33 cellular contexts compared by ENCODE assay signal in the genomic region with DNA sequence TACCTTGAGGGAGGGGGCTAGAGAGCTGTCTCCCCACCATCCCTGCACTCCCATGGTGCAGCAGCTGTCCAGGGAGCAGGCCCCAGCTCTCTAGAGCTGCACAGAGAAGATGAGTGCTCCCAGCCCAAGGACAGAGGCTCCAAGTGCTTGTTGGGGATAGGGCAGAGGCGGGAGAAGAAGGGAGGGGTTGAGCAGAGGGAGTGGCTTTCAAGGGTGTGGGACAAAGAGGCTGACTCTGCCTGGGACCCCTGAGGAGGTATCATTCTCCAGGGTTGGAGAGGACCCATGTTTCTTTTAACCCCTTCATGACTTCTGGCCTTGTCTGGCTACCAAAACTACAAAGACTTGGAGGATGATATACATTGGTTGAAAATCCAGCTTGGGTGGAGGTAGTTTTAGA. TPM values are rescaled to one million over a fixed set of nuclear protein-coding genes. Genes with fewer than 3 reads are reported as not detected.
"Had no signal": no experiment of that assay in that cellular context is flagged by ENCODE, and none has a peak within 500 bp of the region (broad histone marks: within the 10 kb centered on the region; RNA-seq: fewer than 3 reads in every experiment).

No MANE protein-coding gene starts in this region.

- H3K36me3 Mint-ChIP-seq: activated naive CD4-positive, alpha-beta T cell treated with anti-CD3 and anti-CD28 coated beads, Interleukin-2, amount 50 U/mL, for 24 hours; activated naive CD8-positive, alpha-beta T cell treated with anti-CD3 and anti-CD28 coated beads, Interleukin-2, amount 10 ng/mL, durations not matched to agents 7 days and 5 days; brain had no signal

- H3K4me1 ChIP-seq: Peyer's patch, SJSA1 had no signal

- ATAC-seq: activated CD4-positive, alpha-beta T cell treated with anti-CD3 and anti-CD28 coated beads for 36 hours; activated CD4-positive, CD25-positive, alpha-beta regulatory T cell treated with anti-CD3 and anti-CD28 coated beads, Interleukin-2, amount 50 U/mL, for 24 hours; activated CD8-positive, alpha-beta T cell treated with anti-CD3 and anti-CD28 coated beads, Interleukin-2, amount 10 ng/mL, durations not matched to agents 7 days and 5 days had no signal

- H3K9me3 ChIP-seq: SJSA1, SK-N-SH had no signal

- H3K4me3 ChIP-seq: Peyer's patch, SJSA1 had no signal

- H3K27ac Mint-ChIP-seq: activated CD4-positive, alpha-beta T cell treated with anti-CD3 and anti-CD28 coated beads for 36 hours; activated CD4-positive, alpha-beta T cell treated with anti-CD3 and anti-CD28 coated beads, Interleukin-2, amount 10 ng/mL, durations not matched to agents 7 days and 5 days; activated CD8-positive, alpha-beta T cell treated with anti-CD3 and anti-CD28 coated beads, Interleukin-2, amount 10 ng/mL, durations not matched to agents 7 days and 5 days; activated naive CD4-positive, alpha-beta T cell treated with anti-CD3 and anti-CD28 coated beads, Interleukin-2, amount 50 U/mL, for 24 hours; activated naive CD8-positive, alpha-beta T cell treated with anti-CD3 and anti-CD28 coated beads, Interleukin-2, amount 10 ng/mL, durations not matched to agents 7 days and 5 days; activated T-cell treated with anti-CD3 and anti-CD28 coated beads, Interleukin-2, amount 50 U/mL, for 24 hours; activated T-helper 2 cell treated with anti-CD3 and anti-CD28 coated beads, Interferon-gamma antibody, Interleukin-2, Interleukin-4, amounts not matched to agents 10 μg/mL and 5 μg/mL and 100 μg/mL, durations not matched to agents 14 hours and 24 hours and 36 hours; brain; T-helper 1 cell treated with Interleukin-12 subunit alpha and Interleukin-12 subunit beta and Interleukin-4 antibody, amounts not matched to agents 30 μg/mL and 1 μg/mL, for 36 hours; T-helper 2 cell treated with Interferon-gamma antibody and Interleukin-4, amounts not matched to agents 5 μg/mL and 100 μg/mL, for 36 hours had no signal

- H3K27me3 ChIP-seq: Peyer's patch, SJSA1 had no signal

- DNase-seq: activated CD4-positive, alpha-beta T cell treated with anti-CD3 and anti-CD28 coated beads for 36 hours; activated CD4-positive, alpha-beta T cell treated with anti-CD3 and anti-CD28 coated beads, Interleukin-2, amount 10 ng/mL, durations not matched to agents 7 days and 5 days; activated CD4-positive, alpha-beta T cell treated with anti-CD3 and anti-CD28 coated beads, Interleukin-2, amount 50 U/mL, for 48 hours; activated CD8-positive, alpha-beta T cell treated with anti-CD3 and anti-CD28 coated beads, Interleukin-2, amount 10 ng/mL, durations not matched to agents 7 days and 5 days; activated gamma-delta T cell; activated naive CD4-positive, alpha-beta T cell treated with Interleukin-2 at 50 U/mL for 16 hours; activated naive CD8-positive, alpha-beta T cell treated with anti-CD3 and anti-CD28 coated beads, Interleukin-2, amount 10 ng/mL, durations not matched to agents 7 days and 5 days; activated T-cell treated with anti-CD3 and anti-CD28 coated beads, Interleukin-2, amount 50 U/mL, for 24 hours; caudate nucleus; cerebellar nuclear complex; Karpas-422; KBM-7; NCI-H1105; NCI-H1417 treated with DMSO at 0.1 percent for 48 hours; NCI-H187 treated with DMSO at 0.1 percent for 48 hours; NCI-H2081; NCI-H446 treated with DMSO at 0.1 percent for 48 hours; NCI-H524; NCI-H69; NCI-H82; Peyer's patch; RPMI8226; SHP77 treated with DMSO at 0.1 percent for 48 hours; SK-N-SH had no signal

- H3K36me3 ChIP-seq: Peyer's patch had no signal

- H3K9me3 Mint-ChIP-seq: activated CD4-positive, alpha-beta T cell treated with anti-CD3 and anti-CD28 coated beads, Interleukin-2, amount 10 ng/mL, durations not matched to agents 7 days and 5 days; activated naive CD4-positive, alpha-beta T cell treated with anti-CD3 and anti-CD28 coated beads, Interleukin-2, amount 50 U/mL, for 24 hours; activated naive CD8-positive, alpha-beta T cell treated with anti-CD3 and anti-CD28 coated beads, Interleukin-2, amount 10 ng/mL, durations not matched to agents 7 days and 5 days; activated T-cell treated with anti-CD3 and anti-CD28 coated beads, Interleukin-2, amount 50 U/mL, for 24 hours; activated T-helper 2 cell treated with anti-CD3 and anti-CD28 coated beads, Interferon-gamma antibody, Interleukin-2, Interleukin-4, amounts not matched to agents 10 μg/mL and 5 μg/mL and 100 μg/mL, durations not matched to agents 14 hours and 24 hours and 36 hours; T-helper 1 cell treated with Interleukin-12 subunit alpha and Interleukin-12 subunit beta and Interleukin-4 antibody, amounts not matched to agents 30 μg/mL and 1 μg/mL, for 36 hours; T-helper 2 cell treated with Interferon-gamma antibody and Interleukin-4, amounts not matched to agents 5 μg/mL and 100 μg/mL, for 36 hours had no signal

- H3K4me1 Mint-ChIP-seq: activated CD4-positive, alpha-beta T cell treated with anti-CD3 and anti-CD28 coated beads for 36 hours; activated CD4-positive, alpha-beta T cell treated with anti-CD3 and anti-CD28 coated beads, Interleukin-2, amount 10 ng/mL, durations not matched to agents 7 days and 5 days; activated naive CD4-positive, alpha-beta T cell treated with anti-CD3 and anti-CD28 coated beads, Interleukin-2, amount 50 U/mL, for 24 hours; activated naive CD8-positive, alpha-beta T cell treated with anti-CD3 and anti-CD28 coated beads, Interleukin-2, amount 10 ng/mL, durations not matched to agents 7 days and 5 days; brain had no signal

- H3K4me3 Mint-ChIP-seq: activated CD4-positive, alpha-beta T cell treated with anti-CD3 and anti-CD28 coated beads for 36 hours; activated CD4-positive, alpha-beta T cell treated with anti-CD3 and anti-CD28 coated beads, Interleukin-2, amount 10 ng/mL, durations not matched to agents 7 days and 5 days; activated CD8-positive, alpha-beta T cell treated with anti-CD3 and anti-CD28 coated beads, Interleukin-2, amount 10 ng/mL, durations not matched to agents 7 days and 5 days; activated naive CD4-positive, alpha-beta T cell treated with anti-CD3 and anti-CD28 coated beads, Interleukin-2, amount 50 U/mL, for 24 hours; activated naive CD8-positive, alpha-beta T cell treated with anti-CD3 and anti-CD28 coated beads, Interleukin-2, amount 10 ng/mL, durations not matched to agents 7 days and 5 days; activated T-cell treated with anti-CD3 and anti-CD28 coated beads, Interleukin-2, amount 50 U/mL, for 24 hours; brain; T-helper 1 cell treated with Interleukin-12 subunit alpha and Interleukin-12 subunit beta and Interleukin-4 antibody, amounts not matched to agents 30 μg/mL and 1 μg/mL, for 36 hours; T-helper 2 cell treated with Interferon-gamma antibody and Interleukin-4, amounts not matched to agents 5 μg/mL and 100 μg/mL, for 36 hours had no signal

RNA-seq across cellular contexts. Expression of a gene that starts 14.6 kb away (rescaled TPM):
- total RNA-seq: bronchial epithelial cell had no signal

RNA-seq across cellular contexts. Expression of a gene that starts 36.3 kb away (rescaled TPM):
- total RNA-seq: activated CD4-positive, alpha-beta T cell treated with anti-CD3 and anti-CD28 coated beads for 36 hours; activated CD4-positive, alpha-beta T cell treated with anti-CD3 and anti-CD28 coated beads, Interleukin-2, amount 10 ng/mL, durations not matched to agents 7 days and 5 days; activated CD8-positive, alpha-beta T cell treated with anti-CD3 and anti-CD28 coated beads, Interleukin-2, amount 10 ng/mL, durations not matched to agents 7 days and 5 days; activated naive CD8-positive, alpha-beta T cell treated with anti-CD3 and anti-CD28 coated beads, Interleukin-2, amount 10 ng/mL, durations not matched to agents 7 days and 5 days; activated T-helper 2 cell treated with anti-CD3 and anti-CD28 coated beads, Interferon-gamma antibody, Interleukin-2, Interleukin-4, amounts not matched to agents 10 μg/mL and 5 μg/mL and 100 μg/mL, durations not matched to agents 14 hours and 24 hours and 36 hours; bronchial epithelial cell; MCF 10A; Peyer's patch; SJSA1 had no signal
